Comparison of ENCODE assay signal across 16 cellular contexts in genomic region chr3:186381424-186382216, GRCh38. TPM values are rescaled to one million over a fixed set of nuclear protein-coding genes. Genes with fewer than 3 reads are reported as not detected.
DNase-seq lines count a peak whose midpoint lies in the region; ATAC-seq and TF ChIP-seq lines count a peak whose summit lies in the region.
"Had no signal": no experiment of that assay in that cellular context is flagged by ENCODE, and none has a peak within 500 bp of the region (broad histone marks: within the 10 kb centered on the region; RNA-seq: fewer than 3 reads in every experiment).

No MANE protein-coding gene starts in this region.

- intact Hi-C loops in heart right ventricle (cut with DNase I) (loop anchor here in 1 of 10 donors (1.0 kb wide), 1 partner anchor 26 kb away; no protein-coding TSS in a partner anchor), left ventricle myocardium superior (cut with micrococcal nuclease) (no loop called here), transverse colon (cut with DNase I; ENCODE audit: low total_unique reads) (no loop called here)

- no peak for TF ChIP-seq POLR2A in transverse colon (IDR thresholded peaks at IDR 0.05)

- peaks cover 44% of the 10 kb centered on the region for H3K4me1 Mint-ChIP-seq in activated T-cell treated with anti-CD3 and anti-CD28 coated beads, Interleukin-2, amount 50 U/mL, for 72 hours (ENCODE audit: low read depth)

- H3K9me3 ChIP-seq in heart right ventricle, result no peaks in the 10 kb centered on the region
- H3K9me3 ChIP-seq in hepatocyte (ENCODE audit: low read depth), result no peaks in the 10 kb centered on the region
- no peaks in the 10 kb centered on the region for H3K9me3 ChIP-seq in transverse colon
- H3K9me3 ChIP-seq: body of pancreas, neutrophil, tibial nerve had no signal

- peaks cover 4 to 5% of the 10 kb centered on the region in 2 donors for H3K9me3 Mint-ChIP-seq in activated T-cell treated with anti-CD3 and anti-CD28 coated beads, Interleukin-2, amount 50 U/mL, for 72 hours

- no peak for ATAC-seq in heart right ventricle
- ATAC-seq in left ventricle myocardium superior, result no peak
- ATAC-seq in HG02938 (IDR thresholded peaks at IDR 0.05; ENCODE audit: unreplicated experiment), result no peak
- ATAC-seq in activated T-cell treated with anti-CD3 and anti-CD28 coated beads, Interleukin-2, amount 50 U/mL, for 72 hours (replicated peaks in 1 of 2), result no peak
- ATAC-seq in HG03439 (IDR thresholded peaks at IDR 0.05; ENCODE audit: unreplicated experiment), result no peak
- ATAC-seq: body of pancreas had no signal

- peak overlapping the region in 7 of 10 donors; percentile 85 to 95 (median 92) for H3K27ac ChIP-seq in heart right ventricle
- no peak overlapping the region for H3K27ac ChIP-seq in hepatocyte
- H3K27ac ChIP-seq in transverse colon, result peak overlapping the region; percentile 5 to 24 (median 13)
- H3K27ac ChIP-seq: GM23248, neutrophil had no signal

- DNase-seq in heart right ventricle (no peak), left ventricle myocardium superior (no peak), NCI-H82 treated with DMSO at 0.1 percent for 48 hours (lab: John Stamatoyannopoulos, UW; ENCODE audit: unreplicated experiment) (peak; percentile 10), hepatocyte (ENCODE audit: low spot score) (peak; percentile 63), transverse colon (peak; percentile 22)
- no peak for DNase-seq in activated T-cell treated with anti-CD3 and anti-CD28 coated beads, Interleukin-2, amount 50 U/mL, for 72 hours
- DNase-seq: activated naive CD4-positive, alpha-beta T cell; GM23248; NCI-H446 treated with DMSO at 0.1 percent for 48 hours; stimulated activated CD4-positive, alpha-beta T cell treated with anti-CD3 and anti-CD28 coated beads, Interleukin-4, amount 100 ng/mL, for 4 hours had no signal

- H3K4me3 Mint-ChIP-seq in activated T-cell treated with anti-CD3 and anti-CD28 coated beads, Interleukin-2, amount 50 U/mL, for 72 hours, result no peak overlapping the region
- H3K4me3 Mint-ChIP-seq: T-helper 1 cell treated with Interleukin-12 subunit alpha and Interleukin-12 subunit beta and Interleukin-4 antibody, amounts not matched to agents 30 μg/mL and 1 μg/mL, for 36 hours had no signal

- H3K27me3 Mint-ChIP-seq in activated T-cell treated with anti-CD3 and anti-CD28 coated beads, Interleukin-2, amount 50 U/mL, for 72 hours (ENCODE audit: low read depth), result peaks cover 42% of the 10 kb centered on the region

- peaks cover 4% of the 10 kb centered on the region in 2 donors for H3K36me3 Mint-ChIP-seq in activated T-cell treated with anti-CD3 and anti-CD28 coated beads, Interleukin-2, amount 50 U/mL, for 72 hours (ENCODE audit: insufficient read depth in 2 of 2)

- no peak for TF ChIP-seq EP300 in transverse colon (IDR thresholded peaks at IDR 0.05; ENCODE audit: low read depth)

- TF ChIP-seq CTCF in heart right ventricle (IDR thresholded peaks at IDR 0.05) (no peak), hepatocyte (IDR thresholded peaks at IDR 0.05; ENCODE audit: poor library complexity) (no peak), transverse colon (IDR thresholded peaks at IDR 0.05) (no peak)

- 73 to 83% methylated on average over 10 of the region's 10 CpGs for WGBS in heart right ventricle, 2 donors
- 55% methylated on average over 10 of the region's 10 CpGs for WGBS in hepatocyte (ENCODE audit: low lambda C conversion rate, missing lambda C conversion rate)
- WGBS in transverse colon (ENCODE audit: low coverage in 1 of 2), 2 donors, result 56 to 59% methylated on average over 7 to 10 of the region's 10 CpGs

- H3K36me3 ChIP-seq in heart right ventricle (no peaks in the 10 kb centered on the region), hepatocyte (replicated peaks; ENCODE audit: insufficient read depth, low read depth) (no peaks in the 10 kb centered on the region), transverse colon (no peaks in the 10 kb centered on the region)
- H3K36me3 ChIP-seq: neutrophil, tibial nerve had no signal

- no peak overlapping the region for H2AFZ ChIP-seq in hepatocyte
- H2AFZ ChIP-seq: GM23248 had no signal

- H3K4me2 ChIP-seq in hepatocyte, result peak overlapping the region; percentile 60

- no peak overlapping the region for H3K27ac Mint-ChIP-seq in activated T-cell treated with anti-CD3 and anti-CD28 coated beads, Interleukin-2, amount 50 U/mL, for 72 hours
- H3K27ac Mint-ChIP-seq: T-helper 1 cell treated with Interleukin-12 subunit alpha and Interleukin-12 subunit beta and Interleukin-4 antibody, amounts not matched to agents 30 μg/mL and 1 μg/mL, for 36 hours had no signal

- H3K27me3 ChIP-seq in heart right ventricle (no peaks in the 10 kb centered on the region), hepatocyte (no peaks in the 10 kb centered on the region), transverse colon (no peaks in the 10 kb centered on the region)
- H3K27me3 ChIP-seq: body of pancreas, neutrophil, tibial nerve had no signal

- in situ Hi-C loops in transverse colon (cut with MboI; ENCODE audit: low pct_ligation_motif_present in 1 of 4, low pct_unique_long_range_greater_than_20kb in 1 of 4, low sequenced_read_pairs in 3 of 4), result no loop called here

- H3K79me2 ChIP-seq in hepatocyte, result no peaks in the 10 kb centered on the region

- no peak overlapping the region for H3K4me3 ChIP-seq in heart right ventricle
- H3K4me3 ChIP-seq in hepatocyte, result no peak overlapping the region
- H3K4me3 ChIP-seq in transverse colon, result no peak overlapping the region
- H3K4me3 ChIP-seq: body of pancreas, GM23248, tibial nerve had no signal

- H3K9me2 ChIP-seq in hepatocyte (replicated peaks; ENCODE audit: insufficient read depth), result no peaks in the 10 kb centered on the region

- H3K4me1 ChIP-seq in heart right ventricle (peaks cover 6 to 42% (median 24%) of the 10 kb centered on the region in 9 donors), hepatocyte (ENCODE audit: insufficient read depth) (peaks cover 11% of the 10 kb centered on the region), transverse colon (peaks cover 6 to 20% (median 17%) of the 10 kb centered on the region in 4 donors)

- no peaks in the 10 kb centered on the region for H4K20me1 ChIP-seq in hepatocyte (ENCODE audit: insufficient read depth, poor library complexity, severe bottlenecking)

RNA-seq across cellular contexts. Expression of gene DGKG, which starts 19.6 kb away (rescaled TPM):
- 10 to 100 TPM; 14.6 to 75.7 (median 45.4) TPM for total RNA-seq in heart right ventricle
- polyA plus RNA-seq in heart right ventricle, result 10 to 100 TPM in 1 of 2 donors, 1 to 10 TPM in 1; 7.2 to 12.3 TPM
- total RNA-seq in left ventricle myocardium superior, result 18.2 TPM
- 1.8 TPM in 1 of 2 replicates, not detected in the other for total RNA-seq in hepatocyte
- 0.45 TPM in 1 of 2 replicates, not detected in the other for polyA plus RNA-seq in hepatocyte
- total RNA-seq in transverse colon, result 1 to 10 TPM in 3 of 4 donors, under 1 TPM in 1; 1.00 to 2.9 (median 1.8) TPM
- 1 to 10 TPM in 1 of 2 donors, under 1 TPM in 1; 0.42 to 1.0 TPM for total RNA-seq in activated T-cell treated with anti-CD3 and anti-CD28 coated beads, Interleukin-2, amount 50 U/mL, for 72 hours
- total RNA-seq: GM23248 had no signal
- polyA plus RNA-seq: GM23248 had no signal

Comparison
In these comparisons a context has a peak if more than half of its experiments do, and no peak if none do; other contexts are left out.
1. DNase-seq: peak in NCI-H82 treated with DMSO at 0.1 percent for 48 hours (single experiment), hepatocyte (single experiment) and transverse colon (single experiment); none in heart right ventricle (0 of 2), left ventricle myocardium superior (single experiment) and activated T-cell treated with anti-CD3 and anti-CD28 coated beads, Interleukin-2, amount 50 U/mL, for 72 hours (0 of 2).